ENCODE assay signal across 26 cellular contexts in the genomic region with DNA sequence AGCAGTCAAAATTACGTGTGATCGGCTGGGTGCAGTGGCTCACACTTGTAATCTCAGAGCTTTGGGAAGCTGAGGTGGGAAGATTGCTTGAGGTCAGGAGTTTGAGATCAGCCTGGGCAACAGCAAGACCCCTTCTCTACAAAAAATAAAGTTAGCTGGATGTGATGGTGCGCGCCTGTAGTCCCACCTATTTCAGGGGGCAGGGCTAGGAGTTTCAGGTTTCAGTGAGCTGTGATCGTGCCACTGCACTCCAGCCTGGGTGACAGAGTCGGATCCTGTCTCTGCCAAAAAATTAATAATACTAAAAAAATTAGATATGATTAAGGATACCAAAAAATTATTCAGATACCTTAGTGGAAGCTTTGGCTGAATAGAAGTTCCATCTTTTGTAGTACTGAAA.
A peak's percentile ranks its signal among the peaks of the same experiment; 100 is the strongest.
DNase-seq lines count a peak whose midpoint lies in the region; ATAC-seq, FAIRE-seq and TF ChIP-seq lines count a peak whose summit lies in the region.
"Had no signal": no experiment of that assay in that cellular context is flagged by ENCODE, and none has a peak within 500 bp of the region (broad histone marks: within the 10 kb centered on the region; RNA-seq: fewer than 3 reads in every experiment).

No MANE protein-coding gene starts in this region.

- H4K20me1 ChIP-seq in SK-N-SH (ENCODE audit: insufficient read depth) (no peaks in the 10 kb centered on the region), endothelial cell of umbilical vein (replicated peaks; ENCODE audit: control insufficient read depth, extremely low read depth, insufficient read depth, low read length) (no peaks in the 10 kb centered on the region)

- WGBS in SK-N-SH (ENCODE audit: low lambda C conversion rate) = 72% methylated on average over 6 of the region's 6 CpGs

- H3K9me3 ChIP-seq in SK-N-SH = no peaks in the 10 kb centered on the region
- H3K9me3 ChIP-seq in endothelial cell of umbilical vein (replicated peaks; ENCODE audit: control insufficient read depth, insufficient read depth, low read length) = no peaks in the 10 kb centered on the region
- H3K9me3 ChIP-seq in skeletal muscle satellite cell (replicated peaks; ENCODE audit: low read length) = no peaks in the 10 kb centered on the region
- no peaks in the 10 kb centered on the region for H3K9me3 ChIP-seq in mucosa of descending colon
- H3K9me3 ChIP-seq: HAP-1, transverse colon had no signal

- DNase-seq in HT1080 (ENCODE audit: low read depth) (peak; percentile 6), SK-N-SH (no peak), endothelial cell of umbilical vein (ENCODE audit: low read depth, low spot score) (no peak), mucosa of descending colon (no peak), KG1 (lab: John Stamatoyannopoulos, UW) (no peak), NCI-H345 (lab: John Stamatoyannopoulos, UW) (no peak)
- DNase-seq: activated CD8-positive, alpha-beta T cell treated with anti-CD3 and anti-CD28 coated beads for 36 hours; amniotic stem cell; effector memory CD4-positive, alpha-beta T cell; mesendoderm; NCI-H1092; NCI-H1694; NCI-H524 treated with DMSO at 0.1 percent for 48 hours; OCI-M1; SHP77; stimulated activated CD4-positive, alpha-beta T cell treated with anti-CD3 and anti-CD28 coated beads, Interleukin-15, amount 100 ng/mL, for 24 hours; stimulated activated CD4-positive, alpha-beta T cell treated with anti-CD3 and anti-CD28 coated beads, Interleukin-4, amount 100 ng/mL, for 4 hours; transverse colon had no signal

- H3K4me2 ChIP-seq in SK-N-SH = peak overlapping the region; percentile 73
- peak overlapping the region; percentile 91 for H3K4me2 ChIP-seq in endothelial cell of umbilical vein (ENCODE audit: insufficient read depth, low read length)
- H3K4me2 ChIP-seq in skeletal muscle satellite cell (ENCODE audit: low read length) = peak overlapping the region; percentile 76
- H3K4me2 ChIP-seq: neural progenitor cell had no signal

- H3K4me1 ChIP-seq in SK-N-SH (ENCODE audit: control insufficient read depth in 1 of 2, insufficient read depth in 2 of 2, low read depth in 1 of 2, low read length in 1 of 2) = peaks cover 0 to 13% of the 10 kb centered on the region in 2 experiments; a peak in 3 of 4 replicates
- peaks cover 27% of the 10 kb centered on the region for H3K4me1 ChIP-seq in endothelial cell of umbilical vein (ENCODE audit: control insufficient read depth, extremely low read depth, insufficient read depth, low read length)
- peaks cover 46% of the 10 kb centered on the region for H3K4me1 ChIP-seq in skeletal muscle satellite cell (ENCODE audit: control insufficient read depth, insufficient read depth, low read length)
- no peaks in the 10 kb centered on the region for H3K4me1 ChIP-seq in mucosa of descending colon (ENCODE audit: low read depth)
- H3K4me1 ChIP-seq: HAP-1, transverse colon had no signal

- POLR2A ChIA-PET in SK-N-SH (lab: Yijun Ruan, JAX) (no interaction called here), endothelial cell of umbilical vein (lab: Charles Lee) (no interaction called here)

- peaks cover 0 to 2% of the 10 kb centered on the region in 2 experiments for H3K36me3 ChIP-seq in SK-N-SH (replicated peaks in 1 of 2; ENCODE audit: control insufficient read depth in 1 of 2, insufficient read depth in 2 of 2, low read length in 1 of 2)
- H3K36me3 ChIP-seq in endothelial cell of umbilical vein (ENCODE audit: control insufficient read depth in 2 of 2, extremely low read depth in 1 of 2, insufficient read depth in 2 of 2, low read length in 2 of 2) = no peaks in the 10 kb centered on the region
- peaks cover 9% of the 10 kb centered on the region for H3K36me3 ChIP-seq in skeletal muscle satellite cell (ENCODE audit: insufficient read depth, low read length)
- H3K36me3 ChIP-seq in mucosa of descending colon (ENCODE audit: low read depth) = no peaks in the 10 kb centered on the region
- H3K36me3 ChIP-seq: HAP-1, neural progenitor cell, transverse colon had no signal

- ATAC-seq in mucosa of descending colon = no peak
- ATAC-seq: activated CD8-positive, alpha-beta T cell treated with anti-CD3 and anti-CD28 coated beads for 36 hours; left lobe of liver; sciatic nerve; stimulated activated effector memory CD8-positive, alpha-beta T cell treated with anti-CD3 and anti-CD28 coated beads, Interleukin-12 subunit alpha, Interleukin-12 subunit beta, amount 100 ng/mL, for 72 hours had no signal

- no peaks in the 10 kb centered on the region for H3K9me2 ChIP-seq in SK-N-SH

- TF ChIP-seq RAD21 in SK-N-SH (IDR thresholded peaks at IDR 0.05; ENCODE audit: low read length) = no peak

- BruUV-seq in endothelial cell of umbilical vein (replicated peaks; lab: Mats Ljungman, UMichigan) = no TSS peak

- TF ChIP-seq CTCF in SK-N-SH (IDR thresholded peaks at IDR 0.05) (no peak), endothelial cell of umbilical vein (IDR thresholded peaks at IDR 0.05; ENCODE audit: extremely low read depth in 1 of 2, insufficient read depth in 1 of 2, low read depth in 1 of 2, low read length in 2 of 2) (no peak), mucosa of descending colon (IDR thresholded peaks at IDR 0.05) (no peak)

- no peak for TF ChIP-seq POLR2A in endothelial cell of umbilical vein (IDR thresholded peaks at IDR 0.05; ENCODE audit: low read depth, low read length)

- peaks cover 18% of the 10 kb centered on the region for H3F3A ChIP-seq in SK-N-SH (replicated peaks; ENCODE audit: insufficient read depth)

- dilution Hi-C loops in endothelial cell of umbilical vein (cut with MboI; ENCODE audit: extremely low pct_ligation_motif_present, low sequenced_read_pairs) = no loop called here

- CTCF ChIA-PET in SK-N-SH (lab: Yijun Ruan, JAX) = interaction anchor here (1.0 kb wide), 2 partner anchors 9 to 17 kb away, joined by 3 to 4 read pairs; no protein-coding TSS in a partner anchor
- CTCF ChIA-PET in endothelial cell of umbilical vein (lab: Charles Lee) = no interaction called here

- H3K4me3 ChIP-seq in SK-N-SH (ENCODE audit: low read depth in 2 of 2, low read length in 1 of 2) (peak overlapping the region in 1 of 2 experiments; percentile 49; a peak in 3 of 4 replicates), endothelial cell of umbilical vein (replicated peaks in 1 of 3; ENCODE audit: insufficient read depth in 1 of 3, low read depth in 1 of 3, low read length in 3 of 3) (peak overlapping the region in 1 of 3 experiments; percentile 44), skeletal muscle satellite cell (ENCODE audit: low read length) (peak overlapping the region; percentile 66), mucosa of descending colon (no peak overlapping the region)
- H3K4me3 ChIP-seq: coronary artery, HAP-1, neural progenitor cell, transverse colon had no signal

- H3K27me3 ChIP-seq in SK-N-SH (ENCODE audit: insufficient read depth) = no peaks in the 10 kb centered on the region
- H3K27me3 ChIP-seq in endothelial cell of umbilical vein (ENCODE audit: control insufficient read depth in 2 of 2, insufficient read depth in 2 of 2, low read length in 2 of 2) = no peaks in the 10 kb centered on the region
- no peaks in the 10 kb centered on the region for H3K27me3 ChIP-seq in skeletal muscle satellite cell (ENCODE audit: control insufficient read depth, insufficient read depth, low read length)
- H3K27me3 ChIP-seq: neural progenitor cell, transverse colon had no signal

- FAIRE-seq in endothelial cell of umbilical vein (lab: Jason Lieb, UNC) = no peak
- FAIRE-seq: G401.6 had no signal

- H3K9ac ChIP-seq in SK-N-SH (peak overlapping the region; percentile 64), endothelial cell of umbilical vein (replicated peaks; ENCODE audit: extremely low read depth, insufficient read depth, low read length) (peak overlapping the region; percentile 73), skeletal muscle satellite cell (ENCODE audit: low read depth, low read length) (peak overlapping the region; percentile 85)
- H3K9ac ChIP-seq: neural progenitor cell had no signal

- H3K27ac ChIP-seq in SK-N-SH (ENCODE audit: low read depth in 2 of 2, low read length in 1 of 2) (peak overlapping the region in 1 of 2 experiments; percentile 70; a peak in 2 of 4 replicates), endothelial cell of umbilical vein (ENCODE audit: insufficient read depth, low read depth, low read length) (peak overlapping the region; percentile 68)
- H3K27ac ChIP-seq: coronary artery, neural progenitor cell, transverse colon had no signal

- H2AFZ ChIP-seq in SK-N-SH (ENCODE audit: low read depth) = no peak overlapping the region
- H2AFZ ChIP-seq in endothelial cell of umbilical vein (ENCODE audit: low read depth, low read length) = peak overlapping the region; percentile 71
- H2AFZ ChIP-seq: neural progenitor cell had no signal

- intact Hi-C loops in endothelial cell of umbilical vein (cut with micrococcal nuclease) = loop anchor here (5.0 kb wide), 3 partner anchors 50 to 460 kb away; no protein-coding TSS in a partner anchor
- intact Hi-C loops in mucosa of descending colon (cut with DNase I, micrococcal nuclease) = no loop called here

- no peak for TF ChIP-seq EP300 in SK-N-SH (IDR thresholded peaks at IDR 0.05; ENCODE audit: borderline replicate concordance in 1 of 2, low read depth in 1 of 2, low read length in 1 of 2)

- H3K79me2 ChIP-seq in SK-N-SH (ENCODE audit: insufficient read depth) = peaks cover 6% of the 10 kb centered on the region; the same call in 1 of the 2 replicates
- peaks cover 2% of the 10 kb centered on the region for H3K79me2 ChIP-seq in endothelial cell of umbilical vein (ENCODE audit: control insufficient read depth, insufficient read depth, low read length)

- no peaks in the 10 kb centered on the region for H3K9me1 ChIP-seq in endothelial cell of umbilical vein (replicated peaks; ENCODE audit: control insufficient read depth, extremely low read depth, insufficient read depth, low read length)

TF ChIP-seq in SK-N-SH, 30 proteins besides CTCF, POLR2A, EP300 and RAD21 (continues in another document):
- no peak for TF ChIP-seq NFIC (IDR thresholded peaks at IDR 0.05; ENCODE audit: borderline replicate concordance)
- TF ChIP-seq SMC3 (IDR thresholded peaks at IDR 0.05; ENCODE audit: low read depth, low read length) = no peak
- no peak for TF ChIP-seq POLR2AphosphoS5 (IDR thresholded peaks at IDR 0.05; ENCODE audit: low read depth, low read length)
- TF ChIP-seq YY1 (IDR thresholded peaks at IDR 0.05; ENCODE audit: low read depth) = no peak
- TF ChIP-seq TAF1 (IDR thresholded peaks at IDR 0.05; ENCODE audit: borderline replicate concordance, low read depth, low read length) = no peak

TF ChIP-seq in endothelial cell of umbilical vein, 7 proteins besides CTCF, POLR2A, EP300 and RAD21:
- TF ChIP-seq FOS (IDR thresholded peaks at IDR 0.05; ENCODE audit: borderline replicate concordance, insufficient read depth, low read length) = no peak
